ENCODE assay signal across 16 cellular contexts in the genomic region with DNA sequence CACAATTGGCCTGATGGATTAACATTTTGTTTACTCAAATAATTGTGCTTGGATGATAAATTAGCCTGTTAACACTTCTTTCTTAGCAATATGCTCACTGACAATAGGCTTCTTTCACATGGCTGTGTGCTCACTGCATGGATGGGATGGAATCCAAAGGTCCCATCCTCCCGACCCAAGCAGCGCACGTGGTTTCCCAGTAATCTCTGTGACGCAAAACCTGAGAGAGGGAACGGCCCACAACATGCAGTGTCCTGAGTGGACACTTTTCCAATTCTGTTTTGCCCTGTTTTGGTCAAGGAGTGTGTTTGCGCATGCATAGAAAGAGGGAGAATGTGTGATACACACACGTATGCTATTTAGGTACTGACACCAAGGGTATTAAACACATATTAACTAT. TPM values are rescaled to one million over a fixed set of nuclear protein-coding genes. Genes with fewer than 3 reads are reported as not detected.
DNase-seq lines count a peak whose midpoint lies in the region; TF ChIP-seq lines count a peak whose summit lies in the region.
"Had no signal": no experiment of that assay in that cellular context is flagged by ENCODE, and none has a peak within 500 bp of the region (broad histone marks: within the 10 kb centered on the region; RNA-seq: fewer than 3 reads in every experiment).

No MANE protein-coding gene starts in this region.

- TF ChIP-seq CTCF in sigmoid colon (IDR thresholded peaks at IDR 0.05): no peak
- TF ChIP-seq CTCF in GM10248 (IDR thresholded peaks at IDR 0.05; ENCODE audit: control extremely low read depth, extremely low read depth, low read depth, missing control alignments): no peak

- H3K36me3 ChIP-seq in sigmoid colon: no peaks in the 10 kb centered on the region
- no peaks in the 10 kb centered on the region for H3K36me3 ChIP-seq in Karpas-422 (ENCODE audit: insufficient read depth, low read length)
- H3K36me3 ChIP-seq: BE2C, MG63 had no signal

- H3K9me2 ChIP-seq in Karpas-422 (replicated peaks; ENCODE audit: insufficient read depth, low read length): no peaks in the 10 kb centered on the region

- no peak for TF ChIP-seq POLR2A in sigmoid colon (IDR thresholded peaks at IDR 0.05)

- TF ChIP-seq EP300 in sigmoid colon (IDR thresholded peaks at IDR 0.05): no peak

- peak overlapping the region; percentile 29 for H3K27ac ChIP-seq in angular gyrus (ENCODE audit: low read depth, low read length)
- H3K27ac ChIP-seq in sigmoid colon: no peak overlapping the region
- no peak overlapping the region for H3K27ac ChIP-seq in Karpas-422 (ENCODE audit: low read length)

- WGBS in sigmoid colon, 2 donors: 64 to 72% methylated on average over 7 of the region's 7 CpGs

- no peaks in the 10 kb centered on the region for H4K20me1 ChIP-seq in Karpas-422 (ENCODE audit: insufficient read depth, low read depth, low read length)

- no peaks in the 10 kb centered on the region for H3K79me2 ChIP-seq in Karpas-422 (ENCODE audit: low read length)

- H3K27me3 ChIP-seq in sigmoid colon (no peaks in the 10 kb centered on the region), Karpas-422 (ENCODE audit: low read length) (no peaks in the 10 kb centered on the region)
- H3K27me3 ChIP-seq: MG63 had no signal

- no peak overlapping the region for H3K9ac ChIP-seq in Karpas-422 (ENCODE audit: low read length)

- H3K4me2 ChIP-seq in Karpas-422 (ENCODE audit: low read depth, low read length, poor library complexity, severe bottlenecking): no peak overlapping the region

- DNase-seq in EH (ENCODE audit: low read depth): peak; percentile 4
- DNase-seq in inferior parietal cortex (ENCODE audit: extremely low spot score): peak; percentile 52
- peak; percentile 74 for DNase-seq in sigmoid colon
- no peak for DNase-seq in Karpas-422
- DNase-seq in UCSD-AML1 (lab: John Stamatoyannopoulos, UW; ENCODE audit: unreplicated experiment): no peak
- no peak for DNase-seq in GM10248 (ENCODE audit: extremely low spot score)
- DNase-seq in AML-193 (lab: John Stamatoyannopoulos, UW): no peak
- DNase-seq: activated CD4-positive, CD25-positive, alpha-beta regulatory T cell; activated CD8-positive, alpha-beta memory T cell treated with anti-CD3 and anti-CD28 coated beads, Interleukin-2, amount 50 U/mL, for 4 hours; BE2C; mesendoderm; MG63 had no signal

- H3K4me3 ChIP-seq in sigmoid colon: no peak overlapping the region
- H3K4me3 ChIP-seq in Karpas-422 (ENCODE audit: low read length): no peak overlapping the region
- H3K4me3 ChIP-seq: GM12878, MG63 had no signal

- intact Hi-C loops in sigmoid colon (cut with DNase I): no loop called here

- CTCF ChIA-PET in GM10248 (lab: Yijun Ruan, JAX): interaction anchor here (1.4 kb wide), 1 partner anchor 15 kb away, joined by 4 read pairs; no protein-coding TSS in a partner anchor

- H2AFZ ChIP-seq in Karpas-422 (ENCODE audit: low read length): no peak overlapping the region

- H3K4me1 ChIP-seq in sigmoid colon (peaks cover 0 to 18% (median 6%) of the 10 kb centered on the region in 4 donors), Karpas-422 (ENCODE audit: low read length) (no peaks in the 10 kb centered on the region)
- H3K4me1 ChIP-seq: BE2C had no signal

- no peaks in the 10 kb centered on the region for H3K9me3 ChIP-seq in sigmoid colon
- 0 out of 2 replicates have a peak, but pooled peaks cover 5% of the 10 kb centered on the region for H3K9me3 ChIP-seq in Karpas-422 (ENCODE audit: low read length)
- H3K9me3 ChIP-seq: BE2C had no signal

- POLR2A ChIA-PET in GM10248 (lab: Yijun Ruan, JAX): no interaction called here

RNA-seq across cellular contexts. Expression of gene RASGEF1A, which starts 42.1 kb away (rescaled TPM):
- 1 to 10 TPM in 1 of 4 donors, under 1 TPM in 3; 0.27 to 2.5 (median 0.34) TPM for total RNA-seq in sigmoid colon
- 1 to 10 TPM in 1 of 3 donors, under 1 TPM in 2; 0.46 to 1.6 (median 0.60) TPM for polyA plus RNA-seq in sigmoid colon
- total RNA-seq in Karpas-422 (2014; rRNA removed; shearing (Covaris generic); ENCODE audit: low replicate concordance): not detected in 2 replicates
- total RNA-seq: Daoy, osteocyte had no signal

Comparison
In these comparisons a context has a peak if more than half of its experiments do, and no peak if none do; other contexts are left out.
1. DNase-seq: peak in EH (single experiment), inferior parietal cortex (single experiment) and sigmoid colon (single experiment); none in Karpas-422 (single experiment), UCSD-AML1 (single experiment), GM10248 (single experiment) and AML-193 (0 of 2).